Comparison of ENCODE assay signal across 1 cellular context in genomic region chr14:24307156-24307574, GRCh38.
TF ChIP-seq lines count a peak whose summit lies in the region.

No MANE protein-coding gene starts in this region.

TF ChIP-seq in K562, 482 proteins besides CTCF, POLR2A, EP300 and RAD21:
- no peak for TF ChIP-seq MYNN (IDR thresholded peaks at IDR 0.05)
- no peak for TF ChIP-seq MYNN (CRISPR knock-in tag; IDR thresholded peaks at IDR 0.05)
- TF ChIP-seq TRIM28 (IDR thresholded peaks at IDR 0.05), result no peak
- no peak for TF ChIP-seq FIP1L1 (IDR thresholded peaks at IDR 0.05; ENCODE audit: low read depth, low read length, poor library complexity, severe bottlenecking)
- TF ChIP-seq ZBTB17 (CRISPR knock-in tag; IDR thresholded peaks at IDR 0.05), result no peak
- TF ChIP-seq GATAD2B (IDR thresholded peaks at IDR 0.05; ENCODE audit: borderline replicate concordance), result no peak
- TF ChIP-seq TAF15 (IDR thresholded peaks at IDR 0.05; ENCODE audit: low read depth, low read length), result no peak
- 0 out of 2 replicates have a peak, but pooled peaks have one; percentile 16 for TF ChIP-seq SUPT5H (IDR thresholded peaks at IDR 0.05)
- no peak for TF ChIP-seq NBN (IDR thresholded peaks at IDR 0.05; ENCODE audit: low read depth)
